8 cellular contexts compared by ENCODE assay signal in the genomic region with DNA sequence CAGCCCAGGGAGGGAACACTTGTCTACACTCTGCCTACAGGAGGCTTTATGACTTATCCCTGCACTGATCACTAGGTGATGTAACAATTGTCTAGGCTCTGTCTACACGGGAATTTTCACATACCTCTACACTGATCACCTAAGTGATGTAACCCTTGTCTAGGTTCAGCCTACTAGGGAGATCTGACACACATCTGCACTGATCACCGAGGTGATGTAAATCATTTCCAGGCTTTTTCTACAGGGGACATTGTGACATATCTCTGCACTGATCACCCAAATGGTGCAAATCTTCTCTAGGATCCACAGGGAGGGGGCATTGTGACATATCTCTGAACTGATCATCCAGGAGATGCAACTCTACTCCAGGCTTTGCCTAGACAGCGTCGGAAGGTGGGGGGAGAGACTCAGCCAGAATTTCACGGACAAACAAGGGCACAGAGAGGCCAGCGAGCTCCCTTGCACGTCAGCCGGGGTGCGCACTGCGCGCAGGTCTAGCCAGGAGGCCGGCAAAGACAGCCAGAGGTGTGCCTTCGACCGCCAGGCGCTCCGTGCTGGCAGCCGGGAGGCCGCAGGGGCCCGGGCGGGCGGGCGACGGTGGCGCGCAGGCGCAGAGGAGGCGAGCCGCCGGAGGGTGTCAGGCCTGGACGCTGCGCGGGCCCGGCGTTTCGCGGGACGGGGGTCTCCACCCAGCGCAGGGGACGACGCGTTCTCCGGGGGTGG. TPM values are rescaled to one million over a fixed set of nuclear protein-coding genes. Genes with fewer than 3 reads are reported as not detected.
DNase-seq lines count a peak whose midpoint lies in the region; ATAC-seq, FAIRE-seq and TF ChIP-seq lines count a peak whose summit lies in the region.

No MANE protein-coding gene starts in this region.

- no peaks in the 10 kb centered on the region for H3K36me3 ChIP-seq in esophagus muscularis mucosa
- H3K36me3 ChIP-seq in testis (ENCODE audit: low read depth, missing control alignments): no peaks in the 10 kb centered on the region

- H3K9me3 ChIP-seq in esophagus muscularis mucosa (no peaks in the 10 kb centered on the region), testis (no peaks in the 10 kb centered on the region)

- ATAC-seq in GM21576 (IDR thresholded peaks at IDR 0.05; ENCODE audit: unreplicated experiment): no peak

- H3K9me3 Mint-ChIP-seq in nephron progenitor cell: peaks cover 58% of the 10 kb centered on the region

- TF ChIP-seq EP300 in esophagus muscularis mucosa (IDR thresholded peaks at IDR 0.05): no peak

- peak overlapping the region; percentile 43 for H3K27ac Mint-ChIP-seq in nephron progenitor cell

- H3K4me1 ChIP-seq in esophagus muscularis mucosa (peaks cover 0 to 6% (median 5%) of the 10 kb centered on the region in 4 donors), testis (peaks cover 4% of the 10 kb centered on the region)

- peak; percentile 100 for FAIRE-seq in HTR-8/SVneo (lab: Jason Lieb, UNC)

- peaks cover 12% of the 10 kb centered on the region for H3K36me3 Mint-ChIP-seq in nephron progenitor cell (ENCODE audit: low read depth)

- peak in 1 of 3 experiments; percentile 7 for TF ChIP-seq CTCF in esophagus muscularis mucosa (IDR thresholded peaks at IDR 0.05)
- no peak for TF ChIP-seq CTCF in nephron progenitor cell (IDR thresholded peaks at IDR 0.05)
- no peak for TF ChIP-seq CTCF in testis (IDR thresholded peaks at IDR 0.05)

- H3K4me3 ChIP-seq in esophagus muscularis mucosa (peak overlapping the region; percentile 50 to 56 (median 54)), testis (peak overlapping the region; percentile 29 to 59)

- TF ChIP-seq POLR2A in esophagus muscularis mucosa (IDR thresholded peaks at IDR 0.05; ENCODE audit: low read depth) (no peak), testis (IDR thresholded peaks at IDR 0.05) (no peak)

- H3K27ac ChIP-seq in esophagus muscularis mucosa (replicated peaks in 1 of 4) (peak overlapping the region; percentile 3 to 87 (median 63)), testis (peak overlapping the region in 1 of 2 donors; percentile 77)

- intact Hi-C loops in esophagus muscularis mucosa (cut with DNase I): no loop called here
- intact Hi-C loops in testis (cut with DNase I; ENCODE audit: low total_unique reads): no loop called here

- peak; percentile 52 for DNase-seq in CD1c-positive myeloid dendritic cell (ENCODE audit: extremely low spot score)
- peak; percentile 56 for DNase-seq in HTR-8/SVneo (ENCODE audit: insufficient read length, low spot score)
- DNase-seq in activated CD8-positive, alpha-beta memory T cell treated with anti-CD3 and anti-CD28 coated beads for 24 hours: peak; percentile 85
- DNase-seq in esophagus muscularis mucosa (ENCODE audit: extremely low spot score): no peak
- DNase-seq in nephron progenitor cell: peak; percentile 87
- DNase-seq in testis: peak; percentile 67
- DNase-seq in NCI-H446 treated with DMSO at 0.1 percent for 48 hours (lab: John Stamatoyannopoulos, UW): no peak

- H3K4me1 Mint-ChIP-seq in nephron progenitor cell: peaks cover 4% of the 10 kb centered on the region

- H3K27me3 ChIP-seq in esophagus muscularis mucosa (no peaks in the 10 kb centered on the region), testis (no peaks in the 10 kb centered on the region)

- H3K4me3 Mint-ChIP-seq in nephron progenitor cell: peak overlapping the region; percentile 84

- 15% methylated on average over 10 of the region's 42 CpGs for WGBS in esophagus muscularis mucosa
- 8 to 30% methylated on average over 2 to 33 of the region's 42 CpGs for WGBS in testis, 2 donors

- H3K27me3 Mint-ChIP-seq in nephron progenitor cell (ENCODE audit: low read depth, poor library complexity): peaks cover 15% of the 10 kb centered on the region

RNA-seq across cellular contexts. Expression of gene USP14, which starts 46.9 kb away (rescaled TPM):
- total RNA-seq in esophagus muscularis mucosa (10 to 100 TPM; 21.8 to 42.8 (median 29.5) TPM), testis (10 to 100 TPM; 33.4 to 42.3 TPM)
- 42.8 TPM for polyA plus RNA-seq in testis (ENCODE audit: insufficient read depth, low read depth, low replicate concordance)

Comparison
In these comparisons a context has a peak if more than half of its experiments do, and no peak if none do; other contexts are left out.
1. DNase-seq: peak in CD1c-positive myeloid dendritic cell (single experiment), HTR-8/SVneo (single experiment), activated CD8-positive, alpha-beta memory T cell treated with anti-CD3 and anti-CD28 coated beads for 24 hours (single experiment), nephron progenitor cell (single experiment) and testis (single experiment); none in esophagus muscularis mucosa (single experiment) and NCI-H446 treated with DMSO at 0.1 percent for 48 hours (single experiment).